In the genomic region with DNA sequence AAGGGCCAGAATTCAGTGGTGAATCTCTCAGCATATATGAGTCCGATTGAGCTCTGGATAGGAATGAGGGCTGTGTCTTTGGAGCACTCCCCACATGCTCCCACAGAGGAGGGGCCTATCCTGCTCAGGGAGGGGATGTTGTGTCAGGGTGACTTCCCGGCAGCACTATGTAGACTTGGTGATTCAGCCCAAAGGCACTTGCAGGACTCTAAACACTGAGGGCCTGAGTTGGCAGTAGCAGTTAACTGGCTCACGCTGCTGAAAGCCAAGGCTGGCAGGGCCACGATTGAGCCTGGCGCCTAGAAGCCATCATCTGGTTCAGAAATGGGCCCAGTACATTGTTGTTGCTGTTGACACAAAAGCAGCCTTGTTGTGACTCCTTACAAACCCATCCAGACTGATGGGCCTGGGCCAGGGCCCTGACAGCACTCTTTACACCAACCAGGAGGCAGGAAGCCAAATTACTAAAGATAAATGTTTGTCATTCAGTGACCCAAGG, we compare ENCODE assay signal across 9 cellular contexts. TPM values are rescaled to one million over a fixed set of nuclear protein-coding genes. Genes with fewer than 3 reads are reported as not detected.
DNase-seq lines count a peak whose midpoint lies in the region; ATAC-seq and TF ChIP-seq lines count a peak whose summit lies in the region.
"Had no signal": no experiment of that assay in that cellular context is flagged by ENCODE, and none has a peak within 500 bp of the region (broad histone marks: within the 10 kb centered on the region; RNA-seq: fewer than 3 reads in every experiment).

No MANE protein-coding gene starts in this region.

- peaks cover 1% of the 10 kb centered on the region for H3K79me2 ChIP-seq in fibroblast of lung (ENCODE audit: control insufficient read depth, insufficient read depth, low read length)

- H3K4me2 ChIP-seq in fibroblast of lung (ENCODE audit: extremely low read depth, insufficient read depth, low read length) = peak overlapping the region; percentile 28

- peaks cover 23% of the 10 kb centered on the region for H3K4me1 ChIP-seq in fibroblast of lung (ENCODE audit: control insufficient read depth, extremely low read depth, insufficient read depth, low read length)

- peak overlapping the region; percentile 37 for H3K9ac ChIP-seq in fibroblast of lung (ENCODE audit: insufficient read depth, low read length)

- H3K4me3 ChIP-seq in AG04449 (ENCODE audit: low read depth, low read length) = no peak overlapping the region
- H3K4me3 ChIP-seq in fibroblast of lung (replicated peaks in 1 of 4; ENCODE audit: control extremely low read depth in 1 of 4, insufficient read depth in 1 of 4, low read depth in 3 of 4, low read length in 4 of 4) = no peak overlapping the region

- no peak for TF ChIP-seq CTCF in AG04449 (IDR thresholded peaks at IDR 0.05; ENCODE audit: insufficient read depth, low read length, missing control alignments)
- no peak for TF ChIP-seq CTCF in fibroblast of lung (conservative IDR thresholded peaks at IDR 0.05 in 1 of 2, IDR thresholded peaks at IDR 0.05 in 1 of 2; ENCODE audit: low read depth in 1 of 2, low read length in 2 of 2)

- H3K36me3 ChIP-seq in fibroblast of lung (ENCODE audit: control insufficient read depth, insufficient read depth, low read length) = peaks cover 30% of the 10 kb centered on the region

- no peaks in the 10 kb centered on the region for H3K27me3 ChIP-seq in fibroblast of lung (ENCODE audit: control insufficient read depth, insufficient read depth, low read length)

- no peaks in the 10 kb centered on the region for H4K20me1 ChIP-seq in fibroblast of lung (ENCODE audit: control insufficient read depth, extremely low read depth, insufficient read depth, low read length)

- H3K27ac ChIP-seq in fibroblast of lung (ENCODE audit: insufficient read depth, low read length) = peak overlapping the region; percentile 93

- no peak overlapping the region for H2AFZ ChIP-seq in fibroblast of lung (ENCODE audit: low read length)

- CTCF ChIA-PET in AG04449 (lab: Yijun Ruan, JAX) = interaction anchor here (5.5 to 9.3 kb wide), 4 partner anchors 14 to 42 kb away, joined by 45 to 123 read pairs (median 77); a partner anchor contains a TSS

- peak; percentile 96 for DNase-seq in AG04449 (ENCODE audit: low read depth, low spot score)
- peak; percentile 91 for DNase-seq in RKO (ENCODE audit: low spot score)
- DNase-seq in fibroblast of lung (ENCODE audit: low read depth in 2 of 2) = peak; percentile 99 to 100
- DNase-seq in non-pigmented ciliary epithelial cell (ENCODE audit: low read depth) = peak; percentile 95
- no peak for DNase-seq in NCI-H2107 (lab: John Stamatoyannopoulos, UW)
- DNase-seq: NCI-H1417 had no signal

- POLR2A ChIA-PET in AG04449 (lab: Yijun Ruan, JAX) = interaction anchor here (1.0 kb wide), 1 partner anchor 30 kb away, joined by 3 read pairs; no protein-coding TSS in a partner anchor

- no peaks in the 10 kb centered on the region for H3K9me3 ChIP-seq in fibroblast of lung (ENCODE audit: control insufficient read depth, insufficient read depth, low read depth, low read length)

- ATAC-seq in HG03280 (IDR thresholded peaks at IDR 0.05; ENCODE audit: unreplicated experiment) = no peak
- no peak for ATAC-seq in GM18867 (IDR thresholded peaks at IDR 0.05; ENCODE audit: unreplicated experiment)
- ATAC-seq in HG03342 (IDR thresholded peaks at IDR 0.05; ENCODE audit: unreplicated experiment) = no peak

RNA-seq across cellular contexts. Expression of a gene that starts 31.9 kb away (rescaled TPM):
- 73.2 and 124 TPM in 2 replicates for total RNA-seq in fibroblast of lung
- 46.2 and 57.1 TPM in 2 replicates for polyA plus RNA-seq in fibroblast of lung
- 104 and 130 TPM in 2 replicates for polyA plus RNA-seq in fibroblast of lung (2012)
- polyA minus RNA-seq in fibroblast of lung (ENCODE audit: low replicate concordance) = 67.8 and 173 TPM in 2 replicates

RNA-seq across cellular contexts. Expression of a gene that starts 39.3 kb away (rescaled TPM):
- total RNA-seq in fibroblast of lung = 39.3 and 59.8 TPM in 2 replicates
- polyA plus RNA-seq in fibroblast of lung = 32.8 and 52.1 TPM in 2 replicates
- polyA plus RNA-seq in fibroblast of lung (2012) = 39.6 and 76.5 TPM in 2 replicates
- polyA minus RNA-seq in fibroblast of lung (ENCODE audit: low replicate concordance) = 151 and 159 TPM in 2 replicates

RNA-seq across cellular contexts. Expression of a gene that starts 41.5 kb away (rescaled TPM):
- total RNA-seq in fibroblast of lung = 39.8 and 41.5 TPM in 2 replicates
- 21.8 TPM in 2 replicates for polyA plus RNA-seq in fibroblast of lung
- polyA plus RNA-seq in fibroblast of lung (2012) = 26.3 and 28.3 TPM in 2 replicates
- 85.1 and 89.3 TPM in 2 replicates for polyA minus RNA-seq in fibroblast of lung (ENCODE audit: low replicate concordance)

RNA-seq across cellular contexts. Expression of a gene that starts 42.5 kb away (rescaled TPM):
- 7.7 and 18.0 TPM in 2 replicates for total RNA-seq in fibroblast of lung
- 3.0 and 3.4 TPM in 2 replicates for polyA plus RNA-seq in fibroblast of lung
- polyA plus RNA-seq in fibroblast of lung (2012) = 5.8 and 6.3 TPM in 2 replicates
- polyA minus RNA-seq in fibroblast of lung (ENCODE audit: low replicate concordance) = 4.9 and 8.4 TPM in 2 replicates

RNA-seq across cellular contexts. Expression of a gene that starts 55.3 kb away (rescaled TPM):
- 9.9 and 10.3 TPM in 2 replicates for total RNA-seq in fibroblast of lung
- 11.7 and 12.4 TPM in 2 replicates for polyA plus RNA-seq in fibroblast of lung
- polyA plus RNA-seq in fibroblast of lung (2012) = 20.2 and 20.3 TPM in 2 replicates
- 4.3 and 6.1 TPM in 2 replicates for polyA minus RNA-seq in fibroblast of lung (ENCODE audit: low replicate concordance)
